ENCODE assay signal across 19 cellular contexts in the genomic region with DNA sequence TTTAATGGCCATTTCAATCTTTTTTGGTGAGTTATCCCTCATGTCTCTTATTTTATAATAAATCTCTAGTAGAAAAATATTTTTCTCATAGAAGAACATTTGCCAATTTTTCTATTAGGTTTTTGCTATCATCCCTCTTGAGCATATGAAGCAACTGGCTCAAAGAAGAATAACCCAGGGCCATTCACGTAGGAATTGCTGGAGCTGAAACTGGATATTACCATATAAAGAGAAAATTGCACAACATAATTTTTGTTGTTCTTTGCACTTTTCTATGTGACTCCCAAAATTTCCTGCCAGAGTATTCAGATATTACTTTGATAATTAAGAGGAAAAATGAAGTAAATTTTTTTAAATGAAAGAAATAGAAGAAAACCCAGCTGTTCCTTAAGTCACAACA. TPM values are rescaled to one million over a fixed set of nuclear protein-coding genes. Genes with fewer than 3 reads are reported as not detected.
A peak's percentile ranks its signal among the peaks of the same experiment; 100 is the strongest.
DNase-seq lines count a peak whose midpoint lies in the region; ATAC-seq, FAIRE-seq and TF ChIP-seq lines count a peak whose summit lies in the region.
"Had no signal": no experiment of that assay in that cellular context is flagged by ENCODE, and none has a peak within 500 bp of the region (broad histone marks: within the 10 kb centered on the region; RNA-seq: fewer than 3 reads in every experiment).

No MANE protein-coding gene starts in this region.

- peak; percentile 30 for FAIRE-seq in kidney (lab: Jason Lieb, UNC)
- FAIRE-seq: K562 had no signal

- H3K27me3 ChIP-seq in uterus, result no peaks in the 10 kb centered on the region
- no peaks in the 10 kb centered on the region for H3K27me3 ChIP-seq in gastrocnemius medialis

- in situ Hi-C loops in gastrocnemius medialis (cut with MboI; ENCODE audit: low sequenced_read_pairs in 4 of 4), result no loop called here

- no peak for TF ChIP-seq POLR2A in uterus (IDR thresholded peaks at IDR 0.05)
- no peak for TF ChIP-seq POLR2A in gastrocnemius medialis (IDR thresholded peaks at IDR 0.05)

- H3K4me3 ChIP-seq in kidney (ENCODE audit: low read length in 2 of 2) (no peak overlapping the region), uterus (no peak overlapping the region), gastrocnemius medialis (no peak overlapping the region)
- H3K4me3 ChIP-seq: K562 had no signal

- H3K36me3 ChIP-seq in kidney (ENCODE audit: control insufficient read depth in 1 of 2, insufficient read depth in 2 of 2, low read length in 2 of 2), result no peaks in the 10 kb centered on the region
- H3K36me3 ChIP-seq in uterus, result no peaks in the 10 kb centered on the region
- H3K36me3 ChIP-seq in gastrocnemius medialis, result no peaks in the 10 kb centered on the region

- H3K4me1 ChIP-seq in kidney (ENCODE audit: control insufficient read depth in 1 of 2, insufficient read depth in 1 of 2, low read depth in 1 of 2, low read length in 2 of 2), result no peaks in the 10 kb centered on the region
- peaks cover 0 to 7% of the 10 kb centered on the region in 2 donors for H3K4me1 ChIP-seq in uterus
- no peaks in the 10 kb centered on the region for H3K4me1 ChIP-seq in gastrocnemius medialis

- intact Hi-C loops in Right ventricle myocardium superior (cut with DNase I) (no loop called here), kidney (cut with DNase I) (no loop called here), uterus (cut with DNase I; ENCODE audit: low total_unique reads) (no loop called here), gastrocnemius medialis (cut with DNase I; ENCODE audit: low total_unique reads) (no loop called here), posterior cingulate gyrus (cut with DNase I) (no loop called here)

- ATAC-seq in Right ventricle myocardium superior (ENCODE audit: poor library complexity) (peak; percentile 85), gastrocnemius medialis (no peak)
- ATAC-seq: K562 had no signal

- no peak for TF ChIP-seq CTCF in kidney (IDR thresholded peaks at IDR 0.05; ENCODE audit: borderline replicate concordance, extremely low read depth, insufficient read depth)
- TF ChIP-seq CTCF in uterus (IDR thresholded peaks at IDR 0.05), result no peak
- TF ChIP-seq CTCF in gastrocnemius medialis (IDR thresholded peaks at IDR 0.05 in 4 of 5, conservative IDR thresholded peaks at IDR 0.05 in 1 of 5), result no peak

- DNase-seq in NCI-H1092 treated with DMSO at 0.1 percent for 48 hours (lab: John Stamatoyannopoulos, UW) (peak; percentile 34), NCI-H1092 (lab: John Stamatoyannopoulos, UW) (no peak), Right ventricle myocardium superior (no peak), kidney (no peak), uterus (no peak), gastrocnemius medialis (no peak), posterior cingulate gyrus (no peak), NCI-H1694 treated with DMSO at 0.1 percent for 48 hours (lab: John Stamatoyannopoulos, UW) (no peak)
- DNase-seq: 8988T, DND-41, NCI-H1417, NCI-H187 treated with DMSO at 0.1 percent for 48 hours, NCI-H748 treated with DMSO at 0.1 percent for 48 hours, OCI-M1, SHP77 treated with DMSO at 0.1 percent for 48 hours had no signal

- no peak overlapping the region for H3K9ac ChIP-seq in kidney (ENCODE audit: low read length in 2 of 2)

- no peak overlapping the region for H3K27ac ChIP-seq in kidney (ENCODE audit: low read depth in 2 of 2, low read length in 2 of 2)
- H3K27ac ChIP-seq in uterus, result peak overlapping the region; percentile 76 to 78
- H3K27ac ChIP-seq in gastrocnemius medialis, result peak overlapping the region in 2 of 4 donors; percentile 4 to 13

- no peaks in the 10 kb centered on the region for H3K9me3 ChIP-seq in kidney (ENCODE audit: control insufficient read depth in 1 of 2, low read length in 2 of 2)
- no peaks in the 10 kb centered on the region for H3K9me3 ChIP-seq in uterus
- no peaks in the 10 kb centered on the region for H3K9me3 ChIP-seq in gastrocnemius medialis

RNA-seq across cellular contexts. Expression of gene FREM1, which starts 31.3 kb away (rescaled TPM):
- total RNA-seq in Right ventricle myocardium superior, result 2.0 TPM
- total RNA-seq in kidney, result 8.3 TPM
- 17.0 TPM for polyA plus RNA-seq in kidney (ENCODE audit: insufficient read depth, low read depth, low replicate concordance)
- total RNA-seq in uterus, result 10 to 100 TPM in 3 of 4 donors, 1 to 10 TPM in 1; 7.6 to 92.6 (median 18.4) TPM
- total RNA-seq in gastrocnemius medialis, result 1 to 10 TPM in 2 of 4 donors, under 1 TPM in 2; 0.10 to 3.3 (median 1.00) TPM
- total RNA-seq: NCI-H460 had no signal
- polyA plus RNA-seq: AG04450, CD14-positive monocyte had no signal

Comparison
In these comparisons a context has a peak if more than half of its experiments do, and no peak if none do; other contexts are left out.
1. H3K27ac ChIP-seq: peak in uterus (2 of 2); none in kidney (0 of 2).